In the genomic region with DNA sequence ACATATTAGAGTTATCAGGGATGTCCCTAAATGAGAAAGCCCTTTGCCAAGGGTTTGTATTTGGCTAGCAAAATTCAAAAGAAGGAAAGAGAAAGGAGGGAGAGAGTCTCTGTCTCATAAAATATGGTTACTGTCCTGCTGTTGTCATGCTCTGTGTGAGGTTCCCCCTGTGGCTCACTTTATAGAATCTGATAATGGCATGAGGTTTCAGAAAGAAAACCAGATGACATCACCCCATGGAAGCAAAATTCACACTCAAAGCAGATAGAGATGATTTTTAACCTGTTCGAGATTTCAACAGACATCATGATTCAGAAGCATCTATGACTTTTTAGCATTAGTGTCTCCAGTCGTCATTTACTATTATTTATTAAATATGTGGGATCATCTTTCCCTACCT, we compare ENCODE assay signal across 27 cellular contexts.
"Had no signal": no experiment of that assay in that cellular context is flagged by ENCODE, and none has a peak within 500 bp of the region (broad histone marks: within the 10 kb centered on the region; RNA-seq: fewer than 3 reads in every experiment).

No MANE protein-coding gene starts in this region.

- DNase-seq: activated CD4-positive, alpha-beta T cell treated with anti-CD3 and anti-CD28 coated beads for 1 hour; activated CD4-positive, alpha-beta T cell treated with anti-CD3 and anti-CD28 coated beads, Interleukin-2, amount 10 ng/mL, durations not matched to agents 7 days and 5 days; activated CD8-positive, alpha-beta memory T cell treated with anti-CD3 and anti-CD28 coated beads, Interleukin-2, amount 10 ng/mL, durations not matched to agents 7 days and 5 days; activated CD8-positive, alpha-beta T cell treated with anti-CD3 and anti-CD28 coated beads for 36 hours; activated naive CD8-positive, alpha-beta T cell treated with anti-CD3 and anti-CD28 coated beads, Interleukin-2, amount 50 U/mL, for 24 hours; activated T-cell treated with anti-CD3 and anti-CD28 coated beads, Interleukin-2, amount 50 U/mL, for 48 hours; body of pancreas; cerebellar nuclear complex; colonic mucosa; effector CD8-positive, alpha-beta T cell; gastrocnemius medialis; left cardiac atrium; left ventricle myocardium superior; mucosa of descending colon; psoas muscle; spleen; stimulated activated naive CD4-positive, alpha-beta T cell; T-helper 17 cell; T1000 had no signal

- H3K9me3 Mint-ChIP-seq: activated CD4-positive, alpha-beta T cell treated with anti-CD3 and anti-CD28 coated beads, Interleukin-2, amount 10 ng/mL, durations not matched to agents 7 days and 5 days; activated CD8-positive, alpha-beta T cell treated with anti-CD3 and anti-CD28 coated beads for 36 hours; activated naive CD4-positive, alpha-beta T cell treated with anti-CD3 and anti-CD28 coated beads, Interleukin-2, amount 50 U/mL, for 24 hours; activated naive CD8-positive, alpha-beta T cell treated with anti-CD3 and anti-CD28 coated beads, Interleukin-2, amount 50 U/mL, for 24 hours; activated T-helper 2 cell treated with anti-CD3 and anti-CD28 coated beads, Interferon-gamma antibody, Interleukin-2, Interleukin-4, amounts not matched to agents 10 μg/mL and 5 μg/mL and 100 μg/mL, durations not matched to agents 14 hours and 24 hours and 36 hours; nephron had no signal

- H3K9me3 ChIP-seq: body of pancreas, colonic mucosa, gastrocnemius medialis, mucosa of descending colon, psoas muscle, spleen, tibial nerve had no signal

- H3K9ac ChIP-seq: parathyroid adenoma had no signal

- H3K4me1 Mint-ChIP-seq: activated CD4-positive, alpha-beta T cell treated with anti-CD3 and anti-CD28 coated beads, Interleukin-2, amount 10 ng/mL, durations not matched to agents 7 days and 5 days; activated CD8-positive, alpha-beta memory T cell treated with anti-CD3 and anti-CD28 coated beads, Interleukin-2, amount 10 ng/mL, durations not matched to agents 7 days and 5 days; activated naive CD4-positive, alpha-beta T cell treated with anti-CD3 and anti-CD28 coated beads, Interleukin-2, amount 50 U/mL, for 24 hours; activated naive CD8-positive, alpha-beta T cell treated with anti-CD3 and anti-CD28 coated beads, Interleukin-2, amount 50 U/mL, for 24 hours; T-helper 17 cell had no signal

- H3K4me1 ChIP-seq: body of pancreas, colonic mucosa, gastrocnemius medialis, parathyroid adenoma, psoas muscle, spleen had no signal

- H3K79me2 ChIP-seq: hepatocyte, parathyroid adenoma had no signal

- H3K4me3 ChIP-seq: body of pancreas, cardiac muscle cell, colonic mucosa, hepatocyte, mucosa of descending colon, psoas muscle, spleen had no signal

- H3K36me3 ChIP-seq: cardiac muscle cell, colonic mucosa, gastrocnemius medialis, spleen, tibial nerve had no signal

- ATAC-seq: activated CD8-positive, alpha-beta memory T cell treated with anti-CD3 and anti-CD28 coated beads, Interleukin-2, amount 10 ng/mL, durations not matched to agents 7 days and 5 days; activated CD8-positive, alpha-beta T cell treated with anti-CD3 and anti-CD28 coated beads for 36 hours; activated naive CD8-positive, alpha-beta T cell treated with anti-CD3 and anti-CD28 coated beads, Interleukin-2, amount 50 U/mL, for 24 hours; body of pancreas; mucosa of descending colon; T-helper 17 cell had no signal

- H3K36me3 Mint-ChIP-seq: activated CD8-positive, alpha-beta memory T cell treated with anti-CD3 and anti-CD28 coated beads, Interleukin-2, amount 10 ng/mL, durations not matched to agents 7 days and 5 days; activated naive CD4-positive, alpha-beta T cell treated with anti-CD3 and anti-CD28 coated beads, Interleukin-2, amount 50 U/mL, for 24 hours had no signal

- FAIRE-seq: endometrium had no signal

- H3K27me3 ChIP-seq: body of pancreas, cardiac muscle cell, colonic mucosa, gastrocnemius medialis, tibial nerve had no signal

- H3K27ac Mint-ChIP-seq: activated CD4-positive, alpha-beta T cell treated with anti-CD3 and anti-CD28 coated beads, Interleukin-2, amount 10 ng/mL, durations not matched to agents 7 days and 5 days; activated CD8-positive, alpha-beta memory T cell treated with anti-CD3 and anti-CD28 coated beads, Interleukin-2, amount 10 ng/mL, durations not matched to agents 7 days and 5 days; activated CD8-positive, alpha-beta T cell treated with anti-CD3 and anti-CD28 coated beads for 36 hours; activated naive CD4-positive, alpha-beta T cell treated with anti-CD3 and anti-CD28 coated beads, Interleukin-2, amount 50 U/mL, for 24 hours; activated naive CD8-positive, alpha-beta T cell treated with anti-CD3 and anti-CD28 coated beads, Interleukin-2, amount 50 U/mL, for 24 hours; activated T-helper 2 cell treated with anti-CD3 and anti-CD28 coated beads, Interferon-gamma antibody, Interleukin-2, Interleukin-4, amounts not matched to agents 10 μg/mL and 5 μg/mL and 100 μg/mL, durations not matched to agents 14 hours and 24 hours and 36 hours; nephron; T-helper 17 cell had no signal

- H3K4me3 Mint-ChIP-seq: activated CD4-positive, alpha-beta T cell treated with anti-CD3 and anti-CD28 coated beads, Interleukin-2, amount 10 ng/mL, durations not matched to agents 7 days and 5 days; activated CD8-positive, alpha-beta memory T cell treated with anti-CD3 and anti-CD28 coated beads, Interleukin-2, amount 10 ng/mL, durations not matched to agents 7 days and 5 days; activated CD8-positive, alpha-beta T cell treated with anti-CD3 and anti-CD28 coated beads for 36 hours; activated naive CD4-positive, alpha-beta T cell treated with anti-CD3 and anti-CD28 coated beads, Interleukin-2, amount 50 U/mL, for 24 hours; activated naive CD8-positive, alpha-beta T cell treated with anti-CD3 and anti-CD28 coated beads, Interleukin-2, amount 50 U/mL, for 24 hours; T-helper 17 cell had no signal

- H3K27ac ChIP-seq: body of pancreas, cardiac muscle cell, colonic mucosa, gastrocnemius medialis, hepatocyte, parathyroid adenoma, psoas muscle, spleen had no signal
